10 cellular contexts compared by ENCODE assay signal in the genomic region with DNA sequence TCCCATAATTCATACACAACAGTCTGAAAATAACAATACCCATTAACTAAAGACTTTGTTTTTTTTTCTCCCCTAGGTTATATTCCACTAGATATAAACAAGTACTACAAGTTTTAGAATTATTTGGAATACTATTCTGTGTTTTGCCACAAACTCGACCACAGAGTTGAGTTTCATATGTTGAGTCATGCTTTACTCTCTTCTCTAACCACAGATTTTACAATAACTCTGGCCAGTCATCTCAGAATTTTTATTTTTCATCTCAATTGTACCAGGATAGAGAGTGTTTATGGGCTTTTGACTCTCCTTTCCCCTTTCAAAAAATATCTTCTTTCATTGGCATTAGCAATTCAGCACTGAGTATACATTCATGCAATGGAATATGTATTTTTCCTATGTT.
DNase-seq lines count a peak whose midpoint lies in the region; ATAC-seq and TF ChIP-seq lines count a peak whose summit lies in the region.
"Had no signal": no experiment of that assay in that cellular context is flagged by ENCODE, and none has a peak within 500 bp of the region (broad histone marks: within the 10 kb centered on the region; RNA-seq: fewer than 3 reads in every experiment).

No MANE protein-coding gene starts in this region.

- no peaks in the 10 kb centered on the region for H3K27me3 Mint-ChIP-seq in activated CD4-positive, alpha-beta T cell treated with anti-CD3 and anti-CD28 coated beads for 36 hours
- H3K27me3 Mint-ChIP-seq in activated CD4-positive, alpha-beta memory T cell treated with anti-CD3 and anti-CD28 coated beads, Interleukin-2, amount 10 ng/mL, durations not matched to agents 7 days and 5 days: peaks cover 10% of the 10 kb centered on the region

- no peaks in the 10 kb centered on the region for H3K36me3 Mint-ChIP-seq in activated CD4-positive, alpha-beta T cell treated with anti-CD3 and anti-CD28 coated beads for 36 hours (ENCODE audit: low read depth)
- no peaks in the 10 kb centered on the region for H3K36me3 Mint-ChIP-seq in activated CD4-positive, alpha-beta memory T cell treated with anti-CD3 and anti-CD28 coated beads, Interleukin-2, amount 10 ng/mL, durations not matched to agents 7 days and 5 days (ENCODE audit: low read depth)

- no peak for TF ChIP-seq CTCF in RWPE2 (IDR thresholded peaks at IDR 0.05; ENCODE audit: poor library complexity, severe bottlenecking)
- no peak for TF ChIP-seq CTCF in thyroid gland (IDR thresholded peaks at IDR 0.05)

- H3K36me3 ChIP-seq in RWPE2 (ENCODE audit: low read depth): no peaks in the 10 kb centered on the region
- no peaks in the 10 kb centered on the region for H3K36me3 ChIP-seq in thyroid gland

- H3K9me3 ChIP-seq in RWPE2 (ENCODE audit: severe bottlenecking) (no peaks in the 10 kb centered on the region), thyroid gland (no peaks in the 10 kb centered on the region)
- H3K9me3 ChIP-seq: mucosa of descending colon had no signal

- peak; percentile 30 for ATAC-seq in activated CD4-positive, alpha-beta T cell treated with anti-CD3 and anti-CD28 coated beads for 36 hours
- ATAC-seq in HG02943 (IDR thresholded peaks at IDR 0.05; ENCODE audit: low read depth, unreplicated experiment) (peak; percentile 62), RWPE2 (ENCODE audit: low read depth) (peak; percentile 77)
- ATAC-seq: mucosa of descending colon had no signal

- H3K27ac Mint-ChIP-seq in activated CD4-positive, alpha-beta T cell treated with anti-CD3 and anti-CD28 coated beads for 36 hours: no peak overlapping the region
- no peak overlapping the region for H3K27ac Mint-ChIP-seq in activated CD4-positive, alpha-beta memory T cell treated with anti-CD3 and anti-CD28 coated beads, Interleukin-2, amount 10 ng/mL, durations not matched to agents 7 days and 5 days

- H3K9me3 Mint-ChIP-seq in activated CD4-positive, alpha-beta T cell treated with anti-CD3 and anti-CD28 coated beads for 36 hours (ENCODE audit: low read depth): no peaks in the 10 kb centered on the region
- no peaks in the 10 kb centered on the region for H3K9me3 Mint-ChIP-seq in activated CD4-positive, alpha-beta memory T cell treated with anti-CD3 and anti-CD28 coated beads, Interleukin-2, amount 10 ng/mL, durations not matched to agents 7 days and 5 days

- H3K4me1 Mint-ChIP-seq in activated CD4-positive, alpha-beta T cell treated with anti-CD3 and anti-CD28 coated beads for 36 hours: peaks cover 3% of the 10 kb centered on the region
- H3K4me1 Mint-ChIP-seq in activated CD4-positive, alpha-beta memory T cell treated with anti-CD3 and anti-CD28 coated beads, Interleukin-2, amount 10 ng/mL, durations not matched to agents 7 days and 5 days: peaks cover 5% of the 10 kb centered on the region

- H3K4me3 ChIP-seq in RWPE2 (ENCODE audit: severe bottlenecking) (no peak overlapping the region), thyroid gland (replicated peaks in 1 of 3) (no peak overlapping the region)
- H3K4me3 ChIP-seq: mucosa of descending colon had no signal

- no peak for TF ChIP-seq POLR2A in thyroid gland (IDR thresholded peaks at IDR 0.05)

- intact Hi-C loops in activated CD4-positive, alpha-beta T cell treated with anti-CD3 and anti-CD28 coated beads for 36 hours (cut with DNase I, micrococcal nuclease): no loop called here
- intact Hi-C loops in thyroid gland (cut with DNase I): no loop called here

- CTCF ChIA-PET in activated CD4-positive, alpha-beta T cell treated with anti-CD3 and anti-CD28 coated beads for 36 hours (lab: Charles Lee): no interaction called here
- CTCF ChIA-PET in activated CD4-positive, alpha-beta memory T cell treated with anti-CD3 and anti-CD28 coated beads, Interleukin-2, amount 10 ng/mL, durations not matched to agents 7 days and 5 days (lab: Charles Lee): no interaction called here

- 54 to 56% methylated on average over 1 of the region's 1 CpG for WGBS in thyroid gland, 2 donors

- no peak overlapping the region for H3K27ac ChIP-seq in RWPE2 (ENCODE audit: poor library complexity, severe bottlenecking)
- no peak overlapping the region for H3K27ac ChIP-seq in thyroid gland

- POLR2A ChIA-PET in activated CD4-positive, alpha-beta T cell treated with anti-CD3 and anti-CD28 coated beads for 36 hours (lab: Charles Lee): no interaction called here
- POLR2A ChIA-PET in activated CD4-positive, alpha-beta memory T cell treated with anti-CD3 and anti-CD28 coated beads, Interleukin-2, amount 10 ng/mL, durations not matched to agents 7 days and 5 days (lab: Charles Lee): no interaction called here

- no peak for DNase-seq in activated CD4-positive, alpha-beta T cell treated with anti-CD3 and anti-CD28 coated beads for 36 hours
- DNase-seq in activated CD4-positive, alpha-beta T cell treated with anti-CD3 and anti-CD28 coated beads for 1 hour: no peak
- DNase-seq in RWPE2 (ENCODE audit: low spot score): no peak
- DNase-seq in smooth muscle cell of the brain vasculature (ENCODE audit: low read depth, low spot score): peak; percentile 26
- no peak for DNase-seq in activated CD4-positive, alpha-beta memory T cell treated with anti-CD3 and anti-CD28 coated beads, Interleukin-2, amount 10 ng/mL, durations not matched to agents 7 days and 5 days
- DNase-seq in G401 (ENCODE audit: low spot score): no peak
- DNase-seq in thyroid gland: no peak
- DNase-seq: 8988T, mucosa of descending colon had no signal

- in situ Hi-C loops in G401 (cut with HindIII; ENCODE audit: low sequenced_read_pairs): no loop called here

- H3K4me3 Mint-ChIP-seq in activated CD4-positive, alpha-beta T cell treated with anti-CD3 and anti-CD28 coated beads for 36 hours: no peak overlapping the region
- H3K4me3 Mint-ChIP-seq in activated CD4-positive, alpha-beta memory T cell treated with anti-CD3 and anti-CD28 coated beads, Interleukin-2, amount 10 ng/mL, durations not matched to agents 7 days and 5 days: no peak overlapping the region

- peaks cover 17% of the 10 kb centered on the region for H3K4me1 ChIP-seq in RWPE2 (ENCODE audit: insufficient read depth, poor library complexity, severe bottlenecking)
- H3K4me1 ChIP-seq in thyroid gland: no peaks in the 10 kb centered on the region

- no peaks in the 10 kb centered on the region for H3K27me3 ChIP-seq in RWPE2 (ENCODE audit: insufficient read depth, poor library complexity, severe bottlenecking)
- no peaks in the 10 kb centered on the region for H3K27me3 ChIP-seq in thyroid gland
